ENCODE assay signal across 31 cellular contexts in the genomic region with DNA sequence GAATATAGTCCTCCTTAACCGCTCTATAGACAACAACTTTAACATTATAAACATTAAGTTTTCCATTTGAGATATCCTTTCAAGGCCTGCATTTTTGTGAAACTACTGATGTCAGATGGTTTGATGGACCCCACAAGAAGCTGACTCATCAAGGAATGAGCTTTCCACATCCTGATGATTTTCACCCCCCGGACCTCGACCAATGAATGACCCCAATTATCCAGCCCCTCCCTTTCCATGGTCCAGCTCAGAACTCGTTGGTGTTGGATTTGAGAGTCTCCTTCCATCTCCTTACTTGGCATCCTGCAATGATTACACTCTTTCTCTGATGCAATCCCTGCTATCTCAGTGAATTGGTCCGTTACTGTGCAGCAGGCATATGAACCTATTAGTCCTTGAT. TPM values are rescaled to one million over a fixed set of nuclear protein-coding genes. Genes with fewer than 3 reads are reported as not detected.
"Had no signal": no experiment of that assay in that cellular context is flagged by ENCODE, and none has a peak within 500 bp of the region (broad histone marks: within the 10 kb centered on the region; RNA-seq: fewer than 3 reads in every experiment).

No MANE protein-coding gene starts in this region.

- DNase-seq: activated CD4-positive, alpha-beta memory T cell treated with anti-CD3 and anti-CD28 coated beads, Interleukin-2, amount 10 ng/mL, durations not matched to agents 7 days and 5 days; activated CD4-positive, alpha-beta T cell treated with anti-CD3 and anti-CD28 coated beads, Interleukin-2, amount 10 ng/mL, durations not matched to agents 24 days and 14 days; activated CD4-positive, CD25-positive, alpha-beta regulatory T cell treated with anti-CD3 and anti-CD28 coated beads, Interleukin-2, amount 50 U/mL, for 72 hours; activated CD8-positive, alpha-beta memory T cell treated with anti-CD3 and anti-CD28 coated beads, Interleukin-2, amount 50 U/mL, for 48 hours; activated gamma-delta T cell; activated naive CD4-positive, alpha-beta T cell treated with anti-CD3 and anti-CD28 coated beads, Interleukin-2, amount 50 U/mL, for 16 hours; activated T-cell treated with anti-CD3 and anti-CD28 coated beads, Interleukin-2, amount 50 U/mL, for 24 hours; anterior cingulate cortex; central memory CD4-positive, alpha-beta T cell; dermis blood vessel endothelial cell; effector CD4-positive, alpha-beta T cell; esophagus squamous epithelium; foreskin fibroblast; heart left ventricle; hypothalamus; immature natural killer cell; midbrain; naive thymus-derived CD4-positive, alpha-beta T cell; ovary; right lobe of liver; stimulated activated CD4-positive, alpha-beta T cell treated with anti-CD3 and anti-CD28 coated beads, Interleukin-12 subunit alpha, Interleukin-12 subunit beta, amount 100 ng/mL, for 4 hours; stimulated activated CD4-positive, alpha-beta T cell treated with anti-CD3 and anti-CD28 coated beads, Interleukin-4, amount 100 ng/mL, for 1 hour; stimulated activated naive CD8-positive, alpha-beta T cell treated with anti-CD3 and anti-CD28 coated beads, Interleukin-15, Interleukin-2, amounts not matched to agents 100 U/mL and 50 U/mL, for 24 hours; SW 1271; T-helper 9 cell; trophoblast cell had no signal

- H3K27ac Mint-ChIP-seq: activated CD4-positive, alpha-beta memory T cell treated with anti-CD3 and anti-CD28 coated beads, Interleukin-2, amount 10 ng/mL, durations not matched to agents 7 days and 5 days; activated CD4-positive, alpha-beta T cell treated with anti-CD3 and anti-CD28 coated beads, Interleukin-2, amount 10 ng/mL, durations not matched to agents 24 days and 14 days; activated T-cell treated with anti-CD3 and anti-CD28 coated beads, Interleukin-2, amount 50 U/mL, for 24 hours; immature natural killer cell; memory B cell; naive thymus-derived CD4-positive, alpha-beta T cell; progenitor cell of endocrine pancreas; T-helper 1 cell treated with Interleukin-12 subunit alpha and Interleukin-12 subunit beta and Interleukin-4 antibody, amounts not matched to agents 30 μg/mL and 1 μg/mL, for 36 hours had no signal

- H3K36me3 ChIP-seq: esophagus squamous epithelium, heart left ventricle, ovary, right lobe of liver, thoracic aorta had no signal

- H3K4me3 Mint-ChIP-seq: activated CD4-positive, alpha-beta memory T cell treated with anti-CD3 and anti-CD28 coated beads, Interleukin-2, amount 10 ng/mL, durations not matched to agents 7 days and 5 days; activated CD4-positive, alpha-beta T cell treated with anti-CD3 and anti-CD28 coated beads, Interleukin-2, amount 10 ng/mL, durations not matched to agents 24 days and 14 days; activated T-cell treated with anti-CD3 and anti-CD28 coated beads, Interleukin-2, amount 50 U/mL, for 24 hours; immature natural killer cell; memory B cell; naive thymus-derived CD4-positive, alpha-beta T cell; T-helper 1 cell treated with Interleukin-12 subunit alpha and Interleukin-12 subunit beta and Interleukin-4 antibody, amounts not matched to agents 30 μg/mL and 1 μg/mL, for 36 hours had no signal

- H3K27me3 ChIP-seq: esophagus squamous epithelium, heart left ventricle, ovary, right lobe of liver had no signal

- H3K9me3 ChIP-seq: ovary, right lobe of liver had no signal

- H3K27ac ChIP-seq: epithelial cell of prostate, esophagus squamous epithelium, heart left ventricle, ovary, right lobe of liver, thoracic aorta had no signal

- H3K27me3 Mint-ChIP-seq: activated CD4-positive, alpha-beta memory T cell treated with anti-CD3 and anti-CD28 coated beads, Interleukin-2, amount 10 ng/mL, durations not matched to agents 7 days and 5 days; activated CD4-positive, alpha-beta T cell treated with anti-CD3 and anti-CD28 coated beads, Interleukin-2, amount 10 ng/mL, durations not matched to agents 24 days and 14 days; activated T-cell treated with anti-CD3 and anti-CD28 coated beads, Interleukin-2, amount 50 U/mL, for 24 hours; memory B cell; naive thymus-derived CD4-positive, alpha-beta T cell; progenitor cell of endocrine pancreas had no signal

- H3K4me1 Mint-ChIP-seq: activated CD4-positive, alpha-beta memory T cell treated with anti-CD3 and anti-CD28 coated beads, Interleukin-2, amount 10 ng/mL, durations not matched to agents 7 days and 5 days; activated CD4-positive, alpha-beta T cell treated with anti-CD3 and anti-CD28 coated beads, Interleukin-2, amount 10 ng/mL, durations not matched to agents 24 days and 14 days; immature natural killer cell; memory B cell; naive thymus-derived CD4-positive, alpha-beta T cell had no signal

- H3K4me1 ChIP-seq: esophagus squamous epithelium, heart left ventricle, right lobe of liver had no signal

- H3K4me3 ChIP-seq: esophagus squamous epithelium, heart left ventricle, ovary, right lobe of liver, thoracic aorta had no signal

RNA-seq across cellular contexts. Expression of gene GUCY1A2, which starts 31.9 kb away (rescaled TPM):
- total RNA-seq: activated CD4-positive, alpha-beta memory T cell treated with anti-CD3 and anti-CD28 coated beads, Interleukin-2, amount 10 ng/mL, durations not matched to agents 7 days and 5 days; activated CD4-positive, alpha-beta T cell treated with anti-CD3 and anti-CD28 coated beads, Interleukin-2, amount 10 ng/mL, durations not matched to agents 24 days and 14 days had no signal
- polyA plus RNA-seq: immature natural killer cell; naive thymus-derived CD4-positive, alpha-beta T cell had no signal
